8 cellular contexts compared by ENCODE assay signal in genomic region chr1:55127827-55128343, GRCh38.
DNase-seq lines count a peak whose midpoint lies in the region; TF ChIP-seq lines count a peak whose summit lies in the region.

No MANE protein-coding gene starts in this region.

- H3K9me3 Mint-ChIP-seq in nephron progenitor cell, result no peaks in the 10 kb centered on the region

- in situ Hi-C loops in Caki2 (cut with HindIII; ENCODE audit: low pct_unique_long_range_greater_than_20kb, low sequenced_read_pairs), result no loop called here

- H3K36me3 Mint-ChIP-seq in nephron progenitor cell (ENCODE audit: low read depth), result peaks cover 80% of the 10 kb centered on the region

- H3K4me1 Mint-ChIP-seq in nephron progenitor cell, result no peaks in the 10 kb centered on the region

- TF ChIP-seq CTCF in GM20000 (IDR thresholded peaks at IDR 0.05; ENCODE audit: extremely low read depth, missing control alignments), result no peak
- no peak for TF ChIP-seq CTCF in epithelial cell of esophagus (IDR thresholded peaks at IDR 0.05; ENCODE audit: insufficient read depth, low read depth, low read length, missing control alignments)
- TF ChIP-seq CTCF in nephron progenitor cell (IDR thresholded peaks at IDR 0.05), result no peak

- no peak overlapping the region for H3K4me3 ChIP-seq in epithelial cell of esophagus (ENCODE audit: low read length)

- H3K27me3 Mint-ChIP-seq in nephron progenitor cell (ENCODE audit: low read depth, poor library complexity), result no peaks in the 10 kb centered on the region

- H3K27ac Mint-ChIP-seq in nephron progenitor cell, result no peak overlapping the region

- peak; percentile 82 for DNase-seq in Caki2 (ENCODE audit: low read depth)
- peak; percentile 46 for DNase-seq in GM20000 (ENCODE audit: low spot score)
- peak; percentile 73 for DNase-seq in HT1080 (ENCODE audit: low read depth)
- peak; percentile 43 for DNase-seq in epithelial cell of esophagus (ENCODE audit: low read depth)
- no peak for DNase-seq in NCI-H128 (lab: John Stamatoyannopoulos, UW; ENCODE audit: unreplicated experiment)
- DNase-seq in NCI-H748 (lab: John Stamatoyannopoulos, UW; ENCODE audit: unreplicated experiment), result no peak
- DNase-seq in anterior cingulate cortex (lab: John Stamatoyannopoulos, UW), result no peak
- DNase-seq in nephron progenitor cell, result no peak

- H3K4me3 Mint-ChIP-seq in nephron progenitor cell, result no peak overlapping the region

Comparison
In these comparisons a context has a peak if more than half of its experiments do, and no peak if none do; other contexts are left out.
1. DNase-seq: peak in Caki2 (single experiment), GM20000 (single experiment), HT1080 (single experiment) and epithelial cell of esophagus (single experiment); none in NCI-H128 (single experiment), NCI-H748 (single experiment), anterior cingulate cortex (0 of 58) and nephron progenitor cell (single experiment).